8 cellular contexts compared by ENCODE assay signal in genomic region chr9:72396247-72397091, GRCh38.
A peak's percentile ranks its signal among the peaks of the same experiment; 100 is the strongest.
DNase-seq lines count a peak whose midpoint lies in the region; ATAC-seq and TF ChIP-seq lines count a peak whose summit lies in the region.

No MANE protein-coding gene starts in this region.

- DNase-seq in DMS53 treated with DMSO at 0.1 percent for 48 hours (lab: John Stamatoyannopoulos, UW; ENCODE audit: unreplicated experiment) (peak; percentile 44), NCI-H2029 treated with DMSO at 0.1 percent for 48 hours (lab: John Stamatoyannopoulos, UW) (peak; percentile 14), cerebellar cortex (ENCODE audit: low spot score) (peak; percentile 12), amniotic stem cell (lab: John Stamatoyannopoulos, UW) (no peak), putamen (ENCODE audit: low spot score) (no peak)

- no peak overlapping the region for H3K4me3 ChIP-seq in neutrophil (ENCODE audit: low read depth in 1 of 2, low read length in 1 of 2)

- H3K36me3 ChIP-seq in neutrophil = no peaks in the 10 kb centered on the region

- H3K27me3 ChIP-seq in neutrophil = no peaks in the 10 kb centered on the region

- no peaks in the 10 kb centered on the region for H3K9me3 ChIP-seq in neutrophil

- H3K4me1 ChIP-seq in neutrophil (ENCODE audit: control insufficient read depth in 1 of 2, insufficient read depth in 1 of 2, low read depth in 1 of 2, low read length in 1 of 2) = peaks cover 38 to 41% of the 10 kb centered on the region in 2 experiments

- TF ChIP-seq CTCF in neutrophil (IDR thresholded peaks at IDR 0.05) = no peak

- ATAC-seq in GM19395 (IDR thresholded peaks at IDR 0.05; ENCODE audit: unreplicated experiment) (no peak), GM21619 (IDR thresholded peaks at IDR 0.05; ENCODE audit: unreplicated experiment) (no peak)

- peak overlapping the region; percentile 75 for H3K27ac ChIP-seq in neutrophil

Comparison
In these comparisons a context has a peak if more than half of its experiments do, and no peak if none do; other contexts are left out.
1. DNase-seq: peak in DMS53 treated with DMSO at 0.1 percent for 48 hours (single experiment), NCI-H2029 treated with DMSO at 0.1 percent for 48 hours (single experiment) and cerebellar cortex (single experiment); none in amniotic stem cell (single experiment) and putamen (single experiment).